8 cellular contexts compared by ENCODE assay signal in genomic region chr4:185005209-185005819, GRCh38. TPM values are rescaled to one million over a fixed set of nuclear protein-coding genes. Genes with fewer than 3 reads are reported as not detected.
DNase-seq lines count a peak whose midpoint lies in the region; ATAC-seq and TF ChIP-seq lines count a peak whose summit lies in the region.

No MANE protein-coding gene starts in this region.

- peak overlapping the region; percentile 68 for H2AFZ ChIP-seq in osteoblast (ENCODE audit: low read length)

- H3K4me2 ChIP-seq in osteoblast (ENCODE audit: insufficient read depth, low read length) = peak overlapping the region; percentile 75

- H3K27me3 ChIP-seq in H7 (ENCODE audit: control insufficient read depth, insufficient read depth, low read length) (peaks cover 23% of the 10 kb centered on the region), SJSA1 (replicated peaks) (no peaks in the 10 kb centered on the region; the same call in 1 of the 2 replicates), osteoblast (ENCODE audit: insufficient read depth, low read length) (peaks cover 42% of the 10 kb centered on the region), thoracic aorta (replicated peaks; ENCODE audit: insufficient read depth) (no peaks in the 10 kb centered on the region)

- peak; percentile 95 for TF ChIP-seq CTCF in osteoblast (IDR thresholded peaks at IDR 0.05; ENCODE audit: extremely low read depth, low read depth, low read length)
- TF ChIP-seq CTCF in thoracic aorta (IDR thresholded peaks at IDR 0.05) = peak; percentile 89

- H3K79me2 ChIP-seq in osteoblast (ENCODE audit: insufficient read depth, low read length) = no peaks in the 10 kb centered on the region

- peak; percentile 66 for ATAC-seq in thoracic aorta (ENCODE audit: insufficient number of reproducible peaks, low FRiP score, low read depth)

- H3K9me3 ChIP-seq in SJSA1 (replicated peaks) (no peaks in the 10 kb centered on the region), osteoblast (ENCODE audit: low read depth, low read length) (no peaks in the 10 kb centered on the region), thoracic aorta (no peaks in the 10 kb centered on the region)

- H3K4me3 ChIP-seq in H7 (ENCODE audit: insufficient read depth, low read depth, low read length) (peak overlapping the region; percentile 33; the same call in 1 of the 2 replicates), SJSA1 (no peak overlapping the region), osteoblast (ENCODE audit: insufficient read depth, low read length) (peak overlapping the region; percentile 39), thoracic aorta (peak overlapping the region; percentile 56)

- no peaks in the 10 kb centered on the region for H3K36me3 ChIP-seq in H7 (replicated peaks; ENCODE audit: control insufficient read depth, insufficient read depth, low read length)
- H3K36me3 ChIP-seq in SJSA1 = no peaks in the 10 kb centered on the region
- no peaks in the 10 kb centered on the region for H3K36me3 ChIP-seq in osteoblast (ENCODE audit: insufficient read depth, low read length)
- no peaks in the 10 kb centered on the region for H3K36me3 ChIP-seq in thoracic aorta

- H3K27ac ChIP-seq in SJSA1 = no peak overlapping the region
- H3K27ac ChIP-seq in osteoblast (ENCODE audit: low read depth, low read length) = no peak overlapping the region
- H3K27ac ChIP-seq in thoracic aorta = no peak overlapping the region

- in situ Hi-C loops in G401 (cut with HindIII; ENCODE audit: low sequenced_read_pairs) = no loop called here

- peak; percentile 80 for DNase-seq in G401 (ENCODE audit: low spot score)
- peak; percentile 88 for DNase-seq in H7
- peak; percentile 69 for DNase-seq in M059J (ENCODE audit: low read depth)
- peak; percentile 65 to 75 for DNase-seq in SJSA1 (ENCODE audit: low read depth in 1 of 2, low spot score in 2 of 2)
- peak; percentile 31 to 63 (median 56) for DNase-seq in activated naive CD4-positive, alpha-beta T cell (lab: John Stamatoyannopoulos, UW)
- peak; percentile 62 for DNase-seq in globus pallidus (ENCODE audit: low spot score)
- peak; percentile 95 for DNase-seq in osteoblast (ENCODE audit: insufficient read length, low spot score, missing footprints)
- DNase-seq in thoracic aorta (ENCODE audit: low spot score) = peak; percentile 57

- no peaks in the 10 kb centered on the region for H4K20me1 ChIP-seq in osteoblast (ENCODE audit: insufficient read depth, low read length)

- H3K4me1 ChIP-seq in SJSA1 (replicated peaks) (no peaks in the 10 kb centered on the region; the same call in 1 of the 2 replicates), osteoblast (ENCODE audit: insufficient read depth, low read length) (no peaks in the 10 kb centered on the region), thoracic aorta (ENCODE audit: control insufficient read depth in 1 of 2, low read depth in 2 of 2) (peaks cover 0 to 3% of the 10 kb centered on the region in 2 donors)

RNA-seq across cellular contexts. Expression of gene HELT, which starts 13.0 kb away (rescaled TPM):
- total RNA-seq in G401 (2014; rRNA removed; shearing (Covaris generic)) = not detected in 2 replicates
- 0.96 TPM in 1 of 2 replicates, not detected in the other for total RNA-seq in H7 (2014; rRNA removed; shearing (Covaris generic))
- not detected in 2 replicates for total RNA-seq in M059J (2014; rRNA removed; shearing (Covaris generic))
- not detected in 2 replicates for total RNA-seq in SJSA1 (2014; rRNA removed; shearing (Covaris generic))
- total RNA-seq in osteoblast (not detected in 2 replicates), thoracic aorta (not detected)
